In the genomic region with DNA sequence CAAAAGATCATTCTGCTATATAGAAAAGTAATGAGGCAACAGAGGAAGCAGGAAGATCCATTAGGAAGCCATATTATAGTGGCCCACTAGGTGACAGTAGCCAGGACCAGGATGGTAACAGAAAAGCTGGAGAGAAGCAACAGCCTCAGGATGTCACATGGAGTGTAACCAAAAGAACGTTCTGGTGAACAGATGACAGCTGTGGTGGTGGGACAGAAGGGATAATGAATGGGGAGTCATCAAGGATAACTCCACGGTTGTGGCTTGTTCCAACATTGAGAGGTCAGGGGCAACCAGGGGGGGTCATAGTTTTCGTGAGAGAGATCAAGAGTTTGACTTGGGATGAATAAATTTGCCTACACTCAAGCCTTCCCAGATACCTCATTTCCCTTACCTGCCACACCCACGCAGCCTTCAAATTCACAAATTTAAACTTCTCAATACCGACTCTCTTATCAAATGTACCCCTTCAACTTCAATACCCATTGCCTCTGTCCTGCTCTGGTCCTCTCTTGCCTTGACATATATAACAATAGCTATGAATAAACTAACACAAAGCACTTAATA, we compare ENCODE assay signal across 1 cellular context.
TF ChIP-seq lines count a peak whose summit lies in the region.

No MANE protein-coding gene starts in this region.

TF ChIP-seq in HCT116, 20 proteins besides CTCF, POLR2A, EP300 and RAD21:
- peak; percentile 27; the same call in 1 of the 2 replicates for TF ChIP-seq POLR2AphosphoS5 (IDR thresholded peaks at IDR 0.05; ENCODE audit: low read depth, low read length)
- TF ChIP-seq EZH2 (IDR thresholded peaks at IDR 0.05), result no peak
